Comparison of ENCODE assay signal across 1 cellular context in the genomic region with DNA sequence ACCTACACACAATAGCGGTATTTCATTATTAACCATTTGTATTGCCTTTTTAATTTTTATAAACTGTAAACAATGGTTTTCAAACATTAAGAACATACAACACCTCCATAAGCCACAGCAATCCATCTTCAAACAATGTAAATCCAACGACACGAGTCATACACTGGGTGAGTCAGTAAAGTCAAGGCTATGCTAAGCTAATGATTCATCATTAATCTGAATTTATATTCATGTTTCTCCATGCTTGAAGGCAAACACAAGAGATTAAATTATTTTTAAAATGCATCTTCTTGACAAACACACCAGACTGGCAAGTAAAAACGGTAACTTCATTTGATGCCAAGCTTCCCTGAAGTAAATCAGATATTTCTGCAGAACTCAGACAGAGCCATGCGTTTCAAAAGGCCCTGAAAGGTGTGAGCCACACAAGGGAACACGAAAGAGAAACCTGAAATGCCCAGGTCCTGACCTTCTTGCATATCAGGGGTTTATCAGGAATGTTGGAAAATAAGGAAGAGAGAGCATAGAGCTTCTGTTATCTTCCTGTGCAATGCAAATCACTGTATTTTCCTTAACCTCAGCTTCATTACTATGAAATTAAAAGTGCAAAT.
TF ChIP-seq lines count a peak whose summit lies in the region.

No MANE protein-coding gene starts in this region.

TF ChIP-seq in endothelial cell of umbilical vein, 7 proteins besides CTCF, POLR2A, EP300 and RAD21 (continued from another document):
- peak; percentile 50 for TF ChIP-seq JUN (IDR thresholded peaks at IDR 0.05; ENCODE audit: borderline replicate concordance, insufficient read depth, insufficient read length, low read depth)
